Comparison of ENCODE assay signal across 14 cellular contexts in the genomic region with DNA sequence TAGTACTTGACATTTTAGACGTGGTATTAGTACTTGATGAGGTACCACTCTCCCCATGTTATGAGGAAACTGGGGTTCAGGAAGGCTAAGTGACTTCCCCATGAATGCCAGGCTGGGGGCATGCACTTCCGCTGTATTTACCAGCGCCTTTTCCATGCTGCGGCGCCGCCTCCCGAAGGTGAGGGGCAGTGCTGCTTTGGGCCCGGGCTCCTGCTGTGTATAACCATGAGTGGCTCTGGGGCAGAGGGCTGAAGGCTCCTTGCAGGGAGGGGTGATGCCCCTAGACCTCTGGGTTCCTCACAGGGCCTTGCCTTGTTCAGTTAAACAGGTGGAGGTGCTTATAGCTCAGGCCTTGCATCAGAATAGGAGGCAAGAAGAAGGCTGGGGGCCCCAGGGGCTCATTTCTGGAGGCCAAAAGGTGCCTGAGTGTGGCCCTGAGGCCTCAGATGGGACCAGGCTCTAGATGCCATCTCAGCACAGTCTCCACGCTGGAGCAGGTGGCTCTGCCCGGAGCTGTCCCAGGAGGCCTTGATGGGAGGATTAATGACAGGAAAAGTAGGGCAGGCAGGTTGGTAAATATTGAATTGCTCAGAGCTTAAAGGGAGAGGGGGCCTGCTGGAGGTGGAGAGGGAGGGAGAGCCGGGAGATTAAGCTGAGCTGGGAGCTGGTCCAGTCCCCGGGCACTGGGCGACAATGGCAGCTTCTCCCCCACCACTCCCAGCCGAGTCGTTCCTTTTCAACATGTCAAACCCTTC.
DNase-seq lines count a peak whose midpoint lies in the region; ATAC-seq, FAIRE-seq and TF ChIP-seq lines count a peak whose summit lies in the region.
"Had no signal": no experiment of that assay in that cellular context is flagged by ENCODE, and none has a peak within 500 bp of the region (broad histone marks: within the 10 kb centered on the region; RNA-seq: fewer than 3 reads in every experiment).

No MANE protein-coding gene starts in this region.

- no peaks in the 10 kb centered on the region for H3K36me3 ChIP-seq in pancreas
- H3K36me3 ChIP-seq: neutrophil had no signal

- ATAC-seq in GM18498 (IDR thresholded peaks at IDR 0.05; ENCODE audit: unreplicated experiment) (peak; percentile 4), pancreas (peak; percentile 89 to 93 (median 92)), GM21619 (IDR thresholded peaks at IDR 0.05; ENCODE audit: unreplicated experiment) (no peak), GM21717 (IDR thresholded peaks at IDR 0.05; ENCODE audit: unreplicated experiment) (no peak)

- H3K27me3 ChIP-seq in pancreas = no peaks in the 10 kb centered on the region
- H3K27me3 ChIP-seq: neutrophil had no signal

- H3K4me1 ChIP-seq in pancreas = peaks cover 12 to 14% (median 13%) of the 10 kb centered on the region in 3 donors

- no peaks in the 10 kb centered on the region for H3K9me3 ChIP-seq in pancreas
- H3K9me3 ChIP-seq: neutrophil had no signal

- no peak for FAIRE-seq in pancreas (lab: Jason Lieb, UNC)
- FAIRE-seq: TTC549 had no signal

- DNase-seq in NCI-H2081 (lab: John Stamatoyannopoulos, UW) = peak; percentile 66 to 86
- DNase-seq in NCI-H82 (lab: John Stamatoyannopoulos, UW) = peak; percentile 93
- DNase-seq in pancreas = peak in 4 of 6 donors; percentile 58 to 61 (median 60)
- no peak for DNase-seq in hippocampal formation (lab: John Stamatoyannopoulos, UW)
- DNase-seq in stimulated activated CD4-positive, alpha-beta T cell treated with anti-CD3 and anti-CD28 coated beads, Interleukin-4, amount 100 ng/mL, for 24 hours = no peak
- DNase-seq: activated naive CD4-positive, alpha-beta T cell; GF-D8; Right ventricle myocardium superior had no signal

- intact Hi-C loops in pancreas (cut with DNase I) = no loop called here

- peak overlapping the region in 3 of 4 donors; percentile 33 to 66 (median 33) for H3K27ac ChIP-seq in pancreas
- H3K27ac ChIP-seq: KMS-11, neutrophil had no signal

- 48 to 50% methylated on average over 15 of the region's 15 CpGs for WGBS in pancreas, 2 donors

- no peak overlapping the region for H3K4me3 ChIP-seq in pancreas

- TF ChIP-seq CTCF in pancreas (IDR thresholded peaks at IDR 0.05) = no peak

Comparison
In these comparisons a context has a peak if more than half of its experiments do, and no peak if none do; other contexts are left out.
1. ATAC-seq: peak in GM18498 (single experiment) and pancreas (4 of 4); none in GM21619 (single experiment) and GM21717 (single experiment).
2. DNase-seq: peak in NCI-H2081 (2 of 2), NCI-H82 (single experiment) and pancreas (4 of 6); none in hippocampal formation (0 of 2) and stimulated activated CD4-positive, alpha-beta T cell treated with anti-CD3 and anti-CD28 coated beads, Interleukin-4, amount 100 ng/mL, for 24 hours (single experiment).